In genomic region chr3:149659173-149659468, GRCh38 we compare ENCODE assay signal across 9 cellular contexts. TPM values are rescaled to one million over a fixed set of nuclear protein-coding genes. Genes with fewer than 3 reads are reported as not detected.
DNase-seq lines count a peak whose midpoint lies in the region; ATAC-seq, FAIRE-seq and TF ChIP-seq lines count a peak whose summit lies in the region.
"Had no signal": no experiment of that assay in that cellular context is flagged by ENCODE, and none has a peak within 500 bp of the region (broad histone marks: within the 10 kb centered on the region; RNA-seq: fewer than 3 reads in every experiment).

No MANE protein-coding gene starts in this region.

- ATAC-seq in SK-N-SH treated with all-trans-retinoic acid at 6 μM for 48 hours = no peak
- no peak for ATAC-seq in HepG2
- no peak for ATAC-seq in HG03354 (IDR thresholded peaks at IDR 0.05; ENCODE audit: poor library complexity, severe bottlenecking, unreplicated experiment)
- ATAC-seq in HG02870 (IDR thresholded peaks at IDR 0.05; ENCODE audit: unreplicated experiment) = no peak

- H2AFZ ChIP-seq in SK-N-SH (ENCODE audit: low read depth) (peak overlapping the region; percentile 71; the same call in 1 of the 2 replicates), HepG2 (ENCODE audit: low read length) (no peak overlapping the region)

- H3K4me3 ChIP-seq in SK-N-SH (ENCODE audit: low read depth in 2 of 2, low read length in 1 of 2) = peak overlapping the region in 1 of 2 experiments; percentile 75; a peak in 3 of 4 replicates
- H3K4me3 ChIP-seq in astrocyte of the cerebellum (ENCODE audit: low read depth, low read length) = peak overlapping the region; percentile 83
- H3K4me3 ChIP-seq in HepG2 (replicated peaks in 1 of 3; ENCODE audit: insufficient read depth in 1 of 3, low read depth in 2 of 3, low read length in 3 of 3) = peak overlapping the region; percentile 92 to 94 (median 93); a peak in 5 of 6 replicates

- TF ChIP-seq EP300 in SK-N-SH (IDR thresholded peaks at IDR 0.05; ENCODE audit: borderline replicate concordance in 1 of 2, low read depth in 1 of 2, low read length in 1 of 2) = no peak
- TF ChIP-seq EP300 in HepG2 (IDR thresholded peaks at IDR 0.05; ENCODE audit: low read depth in 2 of 2, low read length in 2 of 2) = no peak
- TF ChIP-seq EP300 in HepG2 (CRISPR knock-in tag; IDR thresholded peaks at IDR 0.05; ENCODE audit: borderline replicate concordance) = no peak

- H3K9me3 ChIP-seq in SK-N-SH = no peaks in the 10 kb centered on the region
- no peaks in the 10 kb centered on the region for H3K9me3 ChIP-seq in HepG2 (ENCODE audit: low read length)

- TF ChIP-seq CTCF in SK-N-SH (IDR thresholded peaks at IDR 0.05) (no peak), astrocyte of the cerebellum (IDR thresholded peaks at IDR 0.05; ENCODE audit: low read depth, low read length, missing control alignments) (no peak), HepG2 (CRISPR knock-in tag; IDR thresholded peaks at IDR 0.05) (no peak)

- TF ChIP-seq RAD21 in SK-N-SH (IDR thresholded peaks at IDR 0.05; ENCODE audit: low read length) = no peak
- TF ChIP-seq RAD21 in HepG2 (CRISPR knock-in tag; IDR thresholded peaks at IDR 0.05) = no peak

- POLR2A ChIA-PET in SK-N-SH (lab: Yijun Ruan, JAX) = no interaction called here
- POLR2A ChIA-PET in HepG2 (lab: Yijun Ruan, JAX) = interaction anchor here (1.1 to 4.8 kb wide), 7 partner anchors 11 to 1057 kb away, joined by 3 to 59 read pairs (median 8); no protein-coding TSS in a partner anchor

- no peaks in the 10 kb centered on the region for H3K9me2 ChIP-seq in SK-N-SH

- peak overlapping the region; percentile 84 for H3K9ac ChIP-seq in SK-N-SH
- peak overlapping the region; percentile 90 for H3K9ac ChIP-seq in HepG2 (ENCODE audit: insufficient read depth, low read depth, low read length)

- peaks cover 37% of the 10 kb centered on the region for H3K79me2 ChIP-seq in SK-N-SH (ENCODE audit: insufficient read depth)
- H3K79me2 ChIP-seq in HepG2 (ENCODE audit: insufficient read depth, low read length) = peaks cover 39% of the 10 kb centered on the region

- H3K4me2 ChIP-seq in SK-N-SH (peak overlapping the region; percentile 94), HepG2 (ENCODE audit: low read depth, low read length) (peak overlapping the region; percentile 88)

- H3K4me1 ChIP-seq in SK-N-SH (ENCODE audit: control insufficient read depth in 1 of 2, insufficient read depth in 2 of 2, low read depth in 1 of 2, low read length in 1 of 2) = peaks cover 4 to 24% of the 10 kb centered on the region in 2 experiments; a peak in 2 of 4 replicates
- H3K4me1 ChIP-seq in HepG2 (ENCODE audit: insufficient read depth, low read length) = peaks cover 48% of the 10 kb centered on the region

- H3K27ac ChIP-seq in SK-N-SH (ENCODE audit: low read depth in 2 of 2, low read length in 1 of 2) (peak overlapping the region; percentile 81 to 93), HepG2 (ENCODE audit: extremely low read length, insufficient read depth, low read length) (peak overlapping the region; percentile 79), temporal lobe (ENCODE audit: low read depth, low read length) (peak overlapping the region; percentile 91)

- H3K36me3 ChIP-seq in SK-N-SH (replicated peaks in 1 of 2; ENCODE audit: control insufficient read depth in 1 of 2, insufficient read depth in 2 of 2, low read length in 1 of 2) (no peaks in the 10 kb centered on the region), HepG2 (replicated peaks in 1 of 2; ENCODE audit: control insufficient read depth in 1 of 2, insufficient read depth in 2 of 2, low read length in 2 of 2) (peaks cover 0 to 12% of the 10 kb centered on the region in 2 experiments; a peak in 2 of 5 replicates)

- no peak for FAIRE-seq in HepG2 (lab: Jason Lieb, UNC)
- FAIRE-seq: islet of Langerhans had no signal

- intact Hi-C loops in HepG2 (cut with micrococcal nuclease; ENCODE audit: unreplicated experiment) = loop anchor here (5.0 kb wide), 3 partner anchors 52 to 92 kb away; no protein-coding TSS in a partner anchor

- TF ChIP-seq POLR2A in HepG2 (IDR thresholded peaks at IDR 0.05; ENCODE audit: insufficient read depth in 1 of 2, low read depth in 2 of 2, low read length in 2 of 2) = no peak

- 80% methylated on average over 9 of the region's 9 CpGs for WGBS in SK-N-SH (ENCODE audit: low lambda C conversion rate)
- WGBS in HepG2 (ENCODE audit: low lambda C conversion rate) = 33% methylated on average over 9 of the region's 9 CpGs

- in situ Hi-C loops in astrocyte of the cerebellum (cut with HindIII; ENCODE audit: low sequenced_read_pairs) (no loop called here), HepG2 (cut with HindIII; ENCODE audit: extremely low pct_ligation_motif_present, low pct_unique_long_range_greater_than_20kb) (no loop called here)

- H4K20me1 ChIP-seq in SK-N-SH (ENCODE audit: insufficient read depth) = peaks cover 21% of the 10 kb centered on the region
- peaks cover 15% of the 10 kb centered on the region for H4K20me1 ChIP-seq in HepG2 (ENCODE audit: insufficient read depth, low read length)

- H3K27me3 ChIP-seq in SK-N-SH (ENCODE audit: insufficient read depth) (no peaks in the 10 kb centered on the region), HepG2 (ENCODE audit: control insufficient read depth in 1 of 2, insufficient read depth in 2 of 2, low read length in 2 of 2) (no peaks in the 10 kb centered on the region; a peak in 1 of 5 replicates)

- H3F3A ChIP-seq in SK-N-SH (replicated peaks; ENCODE audit: insufficient read depth) = peaks cover 19% of the 10 kb centered on the region

- DNase-seq in SK-N-SH = no peak
- DNase-seq in astrocyte of the cerebellum (ENCODE audit: low read depth) = no peak
- no peak for DNase-seq in HepG2 (ENCODE audit: low spot score)
- DNase-seq in NCI-H1694 (lab: John Stamatoyannopoulos, UW) = no peak

- no TSS peak for BruUV-seq in HepG2 (replicated peaks; lab: Mats Ljungman, UMichigan)

- CTCF ChIA-PET in SK-N-SH (lab: Yijun Ruan, JAX) (no interaction called here), HepG2 (lab: Yijun Ruan, JAX; ENCODE audit: low intra/inter-chr PET ratio, low total read pairs) (interaction anchor here (1.2 kb wide), 1 partner anchor 90 kb away, joined by 4 read pairs; no protein-coding TSS in a partner anchor)

TF ChIP-seq in SK-N-SH, 30 proteins besides CTCF, POLR2A, EP300 and RAD21:
- no peak for TF ChIP-seq TAF1 (IDR thresholded peaks at IDR 0.05; ENCODE audit: borderline replicate concordance, low read depth, low read length)
- TF ChIP-seq FOXM1 (IDR thresholded peaks at IDR 0.05; ENCODE audit: low read depth) = no peak

TF ChIP-seq in SK-N-SH treated with all-trans-retinoic acid at 6 μM for 48 hours, 23 proteins besides CTCF, POLR2A, EP300 and RAD21 (continues in another document):
- TF ChIP-seq TOX (CRISPR knock-in tag; IDR thresholded peaks at IDR 0.05; ENCODE audit: borderline replicate concordance) (no peak), RARB (CRISPR knock-in tag; IDR thresholded peaks at IDR 0.05) (no peak), OSR1 (CRISPR knock-in tag; IDR thresholded peaks at IDR 0.05) (no peak), SNAI2 (CRISPR knock-in tag; IDR thresholded peaks at IDR 0.05) (no peak), ZFP30 (CRISPR knock-in tag; IDR thresholded peaks at IDR 0.05) (no peak), ESRRG (CRISPR knock-in tag; IDR thresholded peaks at IDR 0.05) (no peak), PPARA (CRISPR knock-in tag; IDR thresholded peaks at IDR 0.05; ENCODE audit: borderline replicate concordance) (no peak), BACH2 (CRISPR knock-in tag; IDR thresholded peaks at IDR 0.05; ENCODE audit: borderline replicate concordance) (no peak)

TF ChIP-seq in HepG2, 621 proteins besides CTCF, POLR2A, EP300 and RAD21 (continues in another document):
- no peak for TF ChIP-seq POGZ (CRISPR knock-in tag; IDR thresholded peaks at IDR 0.05)
- 0 out of 2 replicates have a peak, but pooled peaks have one; percentile 2 for TF ChIP-seq THYN1 (CRISPR knock-in tag; IDR thresholded peaks at IDR 0.05; ENCODE audit: borderline replicate concordance, low read depth)
- TF ChIP-seq ZNF772 (CRISPR knock-in tag; IDR thresholded peaks at IDR 0.05) = no peak
- TF ChIP-seq RCOR2 (CRISPR knock-in tag; IDR thresholded peaks at IDR 0.05) = no peak

RNA-seq across cellular contexts. Expression of gene WWTR1, which starts 1.3 kb away (rescaled TPM):
- polyA plus RNA-seq in SK-N-SH (2012; rRNA removed) (60.6 and 64.1 TPM in 2 replicates), HepG2 (2011; rRNA removed) (105 and 139 TPM in 2 replicates)
- polyA plus RNA-seq in SK-N-SH (2012; cell fraction: cytosol; rRNA removed) = 58.4 and 61.3 TPM in 2 replicates
- polyA plus RNA-seq in SK-N-SH (2012; cell fraction: nucleus; rRNA removed) = 62.1 and 86.3 TPM in 2 replicates
- total RNA-seq in HepG2 (2016; rRNA removed; fragmentation: Illumina TruSeq; extraction: Trizol) (19.7 and 27.0 TPM in 2 replicates), temporal lobe (11.3 TPM)
- total RNA-seq in HepG2 (2016; cell fraction: cytosol; rRNA removed; fragmentation: Illumina TruSeq; extraction: Trizol; ENCODE audit: low read depth) = 3.0 and 4.5 TPM in 2 replicates
- total RNA-seq in HepG2 (2016; cell fraction: insoluble cytoplasmic fraction; rRNA removed; fragmentation: Illumina TruSeq; extraction: Trizol) = 18.2 and 25.1 TPM in 2 replicates
- total RNA-seq in HepG2 (2016; cell fraction: membrane; rRNA removed; fragmentation: Illumina TruSeq; extraction: Trizol) = 11.0 and 11.7 TPM in 2 replicates
- 22.2 and 23.3 TPM in 2 replicates for total RNA-seq in HepG2 (2016; cell fraction: nucleus; rRNA removed; fragmentation: Illumina TruSeq; extraction: Trizol)
- polyA plus RNA-seq in HepG2 (2011; cell fraction: cytosol; rRNA removed) = 87.9 and 94.0 TPM in 2 replicates
- 104 and 133 TPM in 2 replicates for polyA plus RNA-seq in HepG2 (2011; cell fraction: nucleus; rRNA removed)
- polyA plus RNA-seq in HepG2 (2012) = 75.0 and 83.3 TPM in 2 replicates
- 5.5 and 5.7 TPM in 2 replicates for polyA plus RNA-seq in HepG2 (2016; cell fraction: cytosol; fragmentation: Illumina TruSeq; extraction: Trizol; ENCODE audit: low read depth)
- polyA plus RNA-seq in HepG2 (2016; cell fraction: insoluble cytoplasmic fraction; fragmentation: Illumina TruSeq; extraction: Trizol; ENCODE audit: low read depth) = 54.5 and 55.7 TPM in 2 replicates
- 11.1 and 12.3 TPM in 2 replicates for polyA plus RNA-seq in HepG2 (2016; cell fraction: membrane; fragmentation: Illumina TruSeq; extraction: Trizol; ENCODE audit: low read depth)
- 38.7 and 40.5 TPM in 2 replicates for polyA plus RNA-seq in HepG2 (2016; cell fraction: nucleus; fragmentation: Illumina TruSeq; extraction: Trizol; ENCODE audit: insufficient read depth, low read depth)
- 71.2 and 129 TPM in 2 replicates for polyA minus RNA-seq in HepG2 (2011; rRNA and poly(A)+ RNA removed; ENCODE audit: low replicate concordance)
- 90.2 and 115 TPM in 2 replicates for polyA minus RNA-seq in HepG2 (2011; cell fraction: cytosol; rRNA and poly(A)+ RNA removed)
- 131 and 167 TPM in 2 replicates for polyA minus RNA-seq in HepG2 (2011; cell fraction: nucleus; rRNA and poly(A)+ RNA removed)
